12 cellular contexts compared by ENCODE assay signal in genomic region chr1:213934642-213935041, GRCh38. TPM values are rescaled to one million over a fixed set of nuclear protein-coding genes. Genes with fewer than 3 reads are reported as not detected.
A peak's percentile ranks its signal among the peaks of the same experiment; 100 is the strongest.
DNase-seq lines count a peak whose midpoint lies in the region; ATAC-seq, FAIRE-seq and TF ChIP-seq lines count a peak whose summit lies in the region.
"Had no signal": no experiment of that assay in that cellular context is flagged by ENCODE, and none has a peak within 500 bp of the region (broad histone marks: within the 10 kb centered on the region; RNA-seq: fewer than 3 reads in every experiment).

No MANE protein-coding gene starts in this region.

- H3K27me3 Mint-ChIP-seq in natural killer cell (ENCODE audit: low read depth in 2 of 2) = no peaks in the 10 kb centered on the region

- intact Hi-C loops in natural killer cell (cut with micrococcal nuclease) = no loop called here

- no peaks in the 10 kb centered on the region for H3K4me1 Mint-ChIP-seq in natural killer cell

- no peak for FAIRE-seq in D721Med (lab: Jason Lieb, UNC)

- ATAC-seq in HG02763 (IDR thresholded peaks at IDR 0.05; ENCODE audit: unreplicated experiment) = no peak
- no peak for ATAC-seq in natural killer cell

- peaks cover 3 to 6% of the 10 kb centered on the region in 2 donors for H3K9me3 Mint-ChIP-seq in natural killer cell

- no peaks in the 10 kb centered on the region for H3K36me3 Mint-ChIP-seq in natural killer cell

- no peak for TF ChIP-seq CTCF in fibroblast of pulmonary artery (IDR thresholded peaks at IDR 0.05; ENCODE audit: low read length, missing control alignments)
- no peak for TF ChIP-seq CTCF in D721Med (IDR thresholded peaks at IDR 0.05; ENCODE audit: insufficient read depth, missing control alignments)
- TF ChIP-seq CTCF in natural killer cell (IDR thresholded peaks at IDR 0.05) = no peak

- DNase-seq in LHCN-M2 (ENCODE audit: low read depth) = peak; percentile 11
- DNase-seq in NCI-H526 treated with DMSO at 0.1 percent for 48 hours (lab: John Stamatoyannopoulos, UW) = peak; percentile 74
- peak; percentile 0 for DNase-seq in fibroblast of pulmonary artery (ENCODE audit: low read depth)
- peak; percentile 83 for DNase-seq in renal cortical epithelial cell (ENCODE audit: low read depth)
- DNase-seq in D721Med (ENCODE audit: insufficient read length, low spot score) = no peak
- no peak for DNase-seq in natural killer cell
- DNase-seq in epidermal melanocyte (ENCODE audit: insufficient read length, low spot score) = no peak
- DNase-seq: cortex of kidney, DND-41, NCI-H524 treated with DMSO at 0.1 percent for 48 hours had no signal

- H3K4me3 ChIP-seq in fibroblast of pulmonary artery (replicated peaks; ENCODE audit: low read depth, low read length) = no peak overlapping the region
- H3K4me3 ChIP-seq: skin epidermis had no signal

- H3K27ac Mint-ChIP-seq in natural killer cell = no peak overlapping the region

- H3K4me3 Mint-ChIP-seq in natural killer cell = no peak overlapping the region

RNA-seq across cellular contexts. Expression of gene PROX1, which starts 53.1 kb away (rescaled TPM):
- 1.4 and 2.1 TPM in 2 replicates for total RNA-seq in LHCN-M2 (2014; rRNA removed)
- 0.16 TPM for polyA plus RNA-seq in LHCN-M2 (2012)
- total RNA-seq in renal cortical epithelial cell = 0.17 and 0.80 TPM in 2 replicates
- not detected for total RNA-seq in natural killer cell

Comparison
In these comparisons a context has a peak if more than half of its experiments do, and no peak if none do; other contexts are left out.
1. DNase-seq: peak in LHCN-M2 (single experiment), NCI-H526 treated with DMSO at 0.1 percent for 48 hours (single experiment), fibroblast of pulmonary artery (single experiment) and renal cortical epithelial cell (single experiment); none in D721Med (single experiment), natural killer cell (single experiment) and epidermal melanocyte (single experiment).